Comparison of ENCODE assay signal across 1 cellular context in the genomic region with DNA sequence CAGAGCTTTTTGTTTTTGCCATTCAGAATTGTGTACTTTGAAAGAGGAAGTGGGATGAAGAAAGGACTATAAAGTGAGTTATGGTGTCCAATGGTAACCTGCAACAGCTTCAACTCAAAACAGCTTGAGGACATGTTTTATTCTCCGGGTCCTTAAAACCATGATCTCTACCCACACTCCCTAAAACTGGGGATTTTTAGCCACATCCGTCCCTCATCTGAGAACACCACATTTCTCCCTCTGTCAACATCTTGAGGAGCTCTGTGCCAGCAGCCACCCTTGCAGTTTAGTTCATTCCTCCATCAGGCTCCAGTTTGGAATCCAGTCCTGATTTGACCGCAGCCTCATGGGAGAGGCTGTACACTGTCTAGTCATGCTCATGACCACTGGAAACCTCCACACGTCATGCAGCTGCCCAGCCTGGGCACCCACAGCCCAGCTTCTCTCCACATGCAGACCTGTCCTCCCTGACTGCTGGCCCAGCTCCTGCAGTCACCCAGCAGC.
TF ChIP-seq lines count a peak whose summit lies in the region.

No MANE protein-coding gene starts in this region.

TF ChIP-seq in SK-N-SH treated with all-trans-retinoic acid at 6 μM for 48 hours, 23 proteins besides CTCF, POLR2A, EP300 and RAD21 (continued from another document):
- TF ChIP-seq SNAI2 (CRISPR knock-in tag; IDR thresholded peaks at IDR 0.05) (no peak), RARB (CRISPR knock-in tag; IDR thresholded peaks at IDR 0.05) (no peak), ZNF565 (CRISPR knock-in tag; conservative IDR thresholded peaks at IDR 0.05; ENCODE audit: low read depth) (no peak), OSR1 (CRISPR knock-in tag; IDR thresholded peaks at IDR 0.05) (no peak), ISL1 (CRISPR knock-in tag; IDR thresholded peaks at IDR 0.05) (no peak), TOX (CRISPR knock-in tag; IDR thresholded peaks at IDR 0.05; ENCODE audit: borderline replicate concordance) (no peak), CSDC2 (CRISPR knock-in tag; IDR thresholded peaks at IDR 0.05) (no peak), ZFP30 (CRISPR knock-in tag; IDR thresholded peaks at IDR 0.05) (no peak), ZNF8 (CRISPR knock-in tag; IDR thresholded peaks at IDR 0.05) (no peak), ZC3H10 (CRISPR knock-in tag; IDR thresholded peaks at IDR 0.05) (no peak), ARNTL (CRISPR knock-in tag; IDR thresholded peaks at IDR 0.05; ENCODE audit: borderline replicate concordance, low read depth) (no peak)
- TF ChIP-seq, protein P1, sequence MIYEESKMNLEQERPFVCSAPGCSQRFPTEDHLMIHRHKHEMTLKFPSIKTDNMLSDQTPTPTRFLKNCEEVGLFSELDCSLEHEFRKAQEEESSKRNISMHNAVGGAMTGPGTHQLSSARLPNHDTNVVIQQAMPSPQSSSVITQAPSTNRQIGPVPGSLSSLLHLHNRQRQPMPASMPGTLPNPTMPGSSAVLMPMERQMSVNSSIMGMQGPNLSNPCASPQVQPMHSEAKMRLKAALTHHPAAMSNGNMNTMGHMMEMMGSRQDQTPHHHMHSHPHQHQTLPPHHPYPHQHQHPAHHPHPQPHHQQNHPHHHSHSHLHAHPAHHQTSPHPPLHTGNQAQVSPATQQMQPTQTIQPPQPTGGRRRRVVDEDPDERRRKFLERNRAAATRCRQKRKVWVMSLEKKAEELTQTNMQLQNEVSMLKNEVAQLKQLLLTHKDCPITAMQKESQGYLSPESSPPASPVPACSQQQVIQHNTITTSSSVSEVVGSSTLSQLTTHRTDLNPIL (CRISPR knock-in tag; IDR thresholded peaks at IDR 0.05; ENCODE audit: low read depth), result no peak
